Comparison of ENCODE assay signal across 8 cellular contexts in the genomic region with DNA sequence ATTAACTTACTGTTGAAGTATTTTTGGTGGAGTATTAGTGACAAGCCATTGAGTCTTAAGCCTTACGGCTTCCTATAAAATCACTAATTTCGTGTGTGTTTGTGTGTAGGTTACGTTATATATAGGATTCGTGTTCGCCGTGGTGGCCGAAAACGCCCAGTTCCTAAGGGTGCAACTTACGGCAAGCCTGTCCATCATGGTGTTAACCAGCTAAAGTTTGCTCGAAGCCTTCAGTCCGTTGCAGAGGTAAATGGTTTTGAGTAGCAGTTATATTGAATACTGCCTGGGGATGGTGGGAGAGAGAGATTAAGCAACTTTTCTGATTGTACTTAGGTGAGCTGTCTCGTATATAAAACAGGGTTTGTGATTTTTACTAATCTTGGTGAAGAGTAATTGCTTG. TPM values are rescaled to one million over a fixed set of nuclear protein-coding genes. Genes with fewer than 3 reads are reported as not detected.
DNase-seq lines count a peak whose midpoint lies in the region; ATAC-seq, FAIRE-seq and TF ChIP-seq lines count a peak whose summit lies in the region.
"Not testable (repeated sequence)": the region's sequence is repeated elsewhere in the genome, so short reads cannot be mapped to it uniquely, and the experiment has no call there.

No MANE protein-coding gene starts in this region.

- H3K9ac ChIP-seq in Karpas-422 (ENCODE audit: low read length) (peak overlapping the region; percentile 86), fibroblast of lung (ENCODE audit: insufficient read depth, low read length) (peak overlapping the region; percentile 95)

- 25% methylated on average over 12 of the region's 12 CpGs for WGBS in lower leg skin, 2 donors
- 16 to 31% methylated on average over 12 of the region's 12 CpGs for WGBS in pancreas, 2 donors
- WGBS in thyroid gland, 2 donors: 25 to 26% methylated on average over 12 of the region's 12 CpGs

- TF ChIP-seq CTCF in CD8-positive, alpha-beta T cell (IDR thresholded peaks at IDR 0.05); brain (conservative IDR thresholded peaks at IDR 0.05); fibroblast of lung (conservative IDR thresholded peaks at IDR 0.05 in 1 of 2, IDR thresholded peaks at IDR 0.05 in 1 of 2; ENCODE audit: low read depth in 1 of 2, low read length in 2 of 2); lower leg skin (IDR thresholded peaks at IDR 0.05); pancreas (IDR thresholded peaks at IDR 0.05); thyroid gland (IDR thresholded peaks at IDR 0.05): not testable (repeated sequence)

- peaks cover 38% of the 10 kb centered on the region for H3K4me1 ChIP-seq in CD8-positive, alpha-beta T cell (ENCODE audit: insufficient read depth, low read length)
- H3K4me1 ChIP-seq in Karpas-422 (ENCODE audit: low read length): peaks cover 25% of the 10 kb centered on the region
- H3K4me1 ChIP-seq in fibroblast of lung (ENCODE audit: control insufficient read depth, extremely low read depth, insufficient read depth, low read length): not testable (repeated sequence)
- H3K4me1 ChIP-seq in pancreas: peaks cover 0 to 24% (median 6%) of the 10 kb centered on the region in 3 donors
- H3K4me1 ChIP-seq in thyroid gland: peaks cover 27 to 35% of the 10 kb centered on the region in 2 donors

- not testable (repeated sequence) for TF ChIP-seq POLR2A in lower leg skin (IDR thresholded peaks at IDR 0.05); thyroid gland (IDR thresholded peaks at IDR 0.05)

- H3K27me3 ChIP-seq in CD8-positive, alpha-beta T cell (ENCODE audit: insufficient read depth, low read length); Karpas-422 (ENCODE audit: low read length); fibroblast of lung (ENCODE audit: control insufficient read depth, insufficient read depth, low read length); pancreas; thyroid gland: not testable (repeated sequence)

- H3K36me3 ChIP-seq in CD8-positive, alpha-beta T cell (ENCODE audit: insufficient read depth, low read length): peaks cover 20% of the 10 kb centered on the region
- H3K36me3 ChIP-seq in Karpas-422 (ENCODE audit: insufficient read depth, low read length): peaks cover 30% of the 10 kb centered on the region
- H3K36me3 ChIP-seq in fibroblast of lung (ENCODE audit: control insufficient read depth, insufficient read depth, low read length): not testable (repeated sequence)
- peaks cover 0 to 19% (median 5%) of the 10 kb centered on the region in 3 donors for H3K36me3 ChIP-seq in pancreas
- peaks cover 16 to 18% of the 10 kb centered on the region in 2 donors for H3K36me3 ChIP-seq in thyroid gland

- not testable (repeated sequence) for DNase-seq in CD8-positive, alpha-beta T cell; Karpas-422; activated CD4-positive, alpha-beta T cell treated with anti-CD3 and anti-CD28 coated beads for 36 hours; fibroblast of lung (ENCODE audit: low read depth in 2 of 2); lower leg skin (ENCODE audit: low spot score in 2 of 2); pancreas; thyroid gland

- H3K4me3 Mint-ChIP-seq in CD8-positive, alpha-beta T cell: peak overlapping the region; percentile 99
- peak overlapping the region; percentile 99 for H3K4me3 Mint-ChIP-seq in activated CD4-positive, alpha-beta T cell treated with anti-CD3 and anti-CD28 coated beads for 36 hours
- peak overlapping the region; percentile 89 to 100 (median 99) for H3K4me3 Mint-ChIP-seq in brain

- H3K4me3 ChIP-seq in CD8-positive, alpha-beta T cell (ENCODE audit: low read depth, low read length): peak overlapping the region; percentile 89
- H3K4me3 ChIP-seq in Karpas-422 (ENCODE audit: low read length): peak overlapping the region; percentile 86
- peak overlapping the region; percentile 88 to 99 (median 97) for H3K4me3 ChIP-seq in fibroblast of lung (replicated peaks in 1 of 4; ENCODE audit: control extremely low read depth in 1 of 4, insufficient read depth in 1 of 4, low read depth in 3 of 4, low read length in 4 of 4)
- H3K4me3 ChIP-seq in lower leg skin (ENCODE audit: low read depth, poor library complexity, severe bottlenecking): peak overlapping the region; percentile 100
- H3K4me3 ChIP-seq in pancreas: peak overlapping the region; percentile 66 to 90 (median 76)
- H3K4me3 ChIP-seq in thyroid gland (replicated peaks in 1 of 3): peak overlapping the region; percentile 51 to 90 (median 73)

- intact Hi-C loops in CD8-positive, alpha-beta T cell (cut with DNase I, micrococcal nuclease): loop anchor here in 1 of 2 experiments (10.0 kb wide), 2 partner anchors 1746 to 1866 kb away; a partner anchor contains a TSS
- intact Hi-C loops in activated CD4-positive, alpha-beta T cell treated with anti-CD3 and anti-CD28 coated beads for 36 hours (cut with DNase I, micrococcal nuclease): loop anchor here (5.0 to 10.0 kb wide), 3 partner anchors 39 to 1746 kb away; a partner anchor contains a TSS
- intact Hi-C loops in lower leg skin (cut with DNase I; ENCODE audit: low total_unique reads); pancreas (cut with DNase I); thyroid gland (cut with DNase I): not testable (repeated sequence)

- POLR2A ChIA-PET in CD8-positive, alpha-beta T cell (lab: Charles Lee): interaction anchor here (0.8 to 3.0 kb wide), 6 partner anchors 9 to 29 kb away, joined by 3 to 51 read pairs (median 4); no protein-coding TSS in a partner anchor
- POLR2A ChIA-PET in activated CD4-positive, alpha-beta T cell treated with anti-CD3 and anti-CD28 coated beads for 36 hours (lab: Charles Lee): interaction anchor here (1.7 to 2.9 kb wide), 2 partner anchors 28 to 108 kb away, joined by 7 to 25 read pairs; no protein-coding TSS in a partner anchor

- not testable (repeated sequence) for H3K9me3 Mint-ChIP-seq in CD8-positive, alpha-beta T cell; activated CD4-positive, alpha-beta T cell treated with anti-CD3 and anti-CD28 coated beads for 36 hours (ENCODE audit: low read depth); brain

- H4K20me1 ChIP-seq in Karpas-422 (ENCODE audit: insufficient read depth, low read depth, low read length): peaks cover 30% of the 10 kb centered on the region
- H4K20me1 ChIP-seq in fibroblast of lung (ENCODE audit: control insufficient read depth, extremely low read depth, insufficient read depth, low read length): not testable (repeated sequence)

- H3K9me3 ChIP-seq in CD8-positive, alpha-beta T cell (ENCODE audit: low read length); Karpas-422 (ENCODE audit: low read length); fibroblast of lung (ENCODE audit: control insufficient read depth, insufficient read depth, low read depth, low read length); pancreas; thyroid gland: not testable (repeated sequence)

- ATAC-seq in CD8-positive, alpha-beta T cell; activated CD4-positive, alpha-beta T cell treated with anti-CD3 and anti-CD28 coated beads for 36 hours; pancreas: not testable (repeated sequence)

- H2AFZ ChIP-seq in Karpas-422 (ENCODE audit: low read length); fibroblast of lung (ENCODE audit: low read length): not testable (repeated sequence)

- H3K4me2 ChIP-seq in Karpas-422 (ENCODE audit: low read depth, low read length, poor library complexity, severe bottlenecking) (peak overlapping the region; percentile 87), fibroblast of lung (ENCODE audit: extremely low read depth, insufficient read depth, low read length) (peak overlapping the region; percentile 95)

- H3K79me2 ChIP-seq in Karpas-422 (ENCODE audit: low read length) (peaks cover 17% of the 10 kb centered on the region), fibroblast of lung (ENCODE audit: control insufficient read depth, insufficient read depth, low read length) (peaks cover 23% of the 10 kb centered on the region)

- not testable (repeated sequence) for H3K27me3 Mint-ChIP-seq in CD8-positive, alpha-beta T cell (ENCODE audit: low read depth); activated CD4-positive, alpha-beta T cell treated with anti-CD3 and anti-CD28 coated beads for 36 hours
- peaks cover 18% of the 10 kb centered on the region for H3K27me3 Mint-ChIP-seq in brain

- H3K9me2 ChIP-seq in Karpas-422 (replicated peaks; ENCODE audit: insufficient read depth, low read length): not testable (repeated sequence)

- peaks cover 62% of the 10 kb centered on the region for H3K36me3 Mint-ChIP-seq in CD8-positive, alpha-beta T cell
- H3K36me3 Mint-ChIP-seq in activated CD4-positive, alpha-beta T cell treated with anti-CD3 and anti-CD28 coated beads for 36 hours (ENCODE audit: low read depth): peaks cover 54% of the 10 kb centered on the region
- peaks cover 62% of the 10 kb centered on the region for H3K36me3 Mint-ChIP-seq in brain

- H3K27ac Mint-ChIP-seq in CD8-positive, alpha-beta T cell: peak overlapping the region; percentile 97
- peak overlapping the region; percentile 99 for H3K27ac Mint-ChIP-seq in activated CD4-positive, alpha-beta T cell treated with anti-CD3 and anti-CD28 coated beads for 36 hours
- peak overlapping the region; percentile 85 to 99 (median 98) for H3K27ac Mint-ChIP-seq in brain

- not testable (repeated sequence) for FAIRE-seq in pancreas (lab: Jason Lieb, UNC)

- CTCF ChIA-PET in CD8-positive, alpha-beta T cell (lab: Charles Lee): interaction anchor here (1.6 to 1.8 kb wide), 2 partner anchors 26 to 28 kb away, joined by 3 to 5 read pairs; no protein-coding TSS in a partner anchor
- CTCF ChIA-PET in activated CD4-positive, alpha-beta T cell treated with anti-CD3 and anti-CD28 coated beads for 36 hours (lab: Charles Lee): interaction anchor here (1.3 to 5.3 kb wide), 2 partner anchors 26 to 28 kb away, joined by 4 to 26 read pairs; no protein-coding TSS in a partner anchor

- peak overlapping the region; percentile 88 for H3K27ac ChIP-seq in CD8-positive, alpha-beta T cell (ENCODE audit: low read depth, low read length)
- peak overlapping the region; percentile 76; the same call in 1 of the 2 replicates for H3K27ac ChIP-seq in Karpas-422 (ENCODE audit: low read length)
- peak overlapping the region; percentile 95 for H3K27ac ChIP-seq in fibroblast of lung (ENCODE audit: insufficient read depth, low read length)
- peak overlapping the region in 2 of 4 donors; percentile 89 to 91 for H3K27ac ChIP-seq in pancreas
- peak overlapping the region; percentile 94 to 98 (median 96) for H3K27ac ChIP-seq in thyroid gland

- H3K4me1 Mint-ChIP-seq in CD8-positive, alpha-beta T cell (ENCODE audit: low read depth): peaks cover 55% of the 10 kb centered on the region
- peaks cover 43% of the 10 kb centered on the region for H3K4me1 Mint-ChIP-seq in activated CD4-positive, alpha-beta T cell treated with anti-CD3 and anti-CD28 coated beads for 36 hours
- H3K4me1 Mint-ChIP-seq in brain: peaks cover 59% of the 10 kb centered on the region

RNA-seq across cellular contexts. Expression of a gene that starts 1.4 kb away (rescaled TPM):
- total RNA-seq in CD8-positive, alpha-beta T cell: 1,000 to 10,000 TPM; 2,460 to 2,470 TPM
- total RNA-seq in Karpas-422 (2014; rRNA removed; shearing (Covaris generic); ENCODE audit: low replicate concordance): 2,950 and 2,991 TPM in 2 replicates
- 1,000 to 10,000 TPM; 2,605 to 3,065 TPM for total RNA-seq in activated CD4-positive, alpha-beta T cell treated with anti-CD3 and anti-CD28 coated beads for 36 hours
- 2,473 TPM for polyA plus RNA-seq in brain (ENCODE audit: insufficient read depth, low read depth, low replicate concordance)
- 1,860 and 3,172 TPM in 2 replicates for total RNA-seq in fibroblast of lung
- polyA plus RNA-seq in fibroblast of lung: 3,646 and 3,720 TPM in 2 replicates
- polyA plus RNA-seq in fibroblast of lung (2012): 2,674 and 3,021 TPM in 2 replicates
- 893 and 1,136 TPM in 2 replicates for polyA minus RNA-seq in fibroblast of lung (ENCODE audit: low replicate concordance)
- total RNA-seq in lower leg skin: 1,000 to 10,000 TPM; 2,087 to 2,833 (median 2,394) TPM
- total RNA-seq in pancreas: 1,000 to 10,000 TPM in 4 of 6 donors, 100 to 1,000 TPM in 2; 676 to 1,455 (median 1,267) TPM
- polyA plus RNA-seq in pancreas: 1,000 to 10,000 TPM; 1,720 to 1,897 TPM
- 1,000 to 10,000 TPM; 1,700 to 2,512 (median 2,310) TPM for total RNA-seq in thyroid gland

RNA-seq across cellular contexts. Expression of a gene that starts 1.5 kb away (rescaled TPM):
- total RNA-seq in CD8-positive, alpha-beta T cell: 1 to 10 TPM; 4.5 to 6.2 TPM
- 0.97 and 3.5 TPM in 2 replicates for total RNA-seq in Karpas-422 (2014; rRNA removed; shearing (Covaris generic); ENCODE audit: low replicate concordance)
- total RNA-seq in activated CD4-positive, alpha-beta T cell treated with anti-CD3 and anti-CD28 coated beads for 36 hours: 1 to 10 TPM; 2.8 to 3.5 TPM
- 9.2 TPM for polyA plus RNA-seq in brain (ENCODE audit: insufficient read depth, low read depth, low replicate concordance)
- total RNA-seq in fibroblast of lung: 17.8 and 18.2 TPM in 2 replicates
- 13.6 and 15.8 TPM in 2 replicates for polyA plus RNA-seq in fibroblast of lung
- 9.4 and 9.9 TPM in 2 replicates for polyA plus RNA-seq in fibroblast of lung (2012)
- polyA minus RNA-seq in fibroblast of lung (ENCODE audit: low replicate concordance): 3.6 TPM in 1 of 2 replicates, not detected in the other
- 10 to 100 TPM in 2 of 4 donors, 1 to 10 TPM in 2; 6.6 to 10.5 (median 9.0) TPM for total RNA-seq in lower leg skin
- 1 to 10 TPM; 3.0 to 4.9 (median 3.8) TPM for total RNA-seq in pancreas
- polyA plus RNA-seq in pancreas: 1 to 10 TPM; 2.7 to 5.9 TPM
- total RNA-seq in thyroid gland: 10 to 100 TPM; 17.5 to 22.2 (median 19.7) TPM

RNA-seq across cellular contexts. Expression of a gene that starts 26.8 kb away (rescaled TPM):
- 100 to 1,000 TPM; 126 to 129 TPM for total RNA-seq in CD8-positive, alpha-beta T cell
- total RNA-seq in Karpas-422 (2014; rRNA removed; shearing (Covaris generic); ENCODE audit: low replicate concordance): 8.3 and 12.8 TPM in 2 replicates
- 1 to 10 TPM; 2.4 to 2.7 TPM for total RNA-seq in activated CD4-positive, alpha-beta T cell treated with anti-CD3 and anti-CD28 coated beads for 36 hours
- polyA plus RNA-seq in brain (ENCODE audit: insufficient read depth, low read depth, low replicate concordance): 14.3 TPM
- 55.7 and 85.2 TPM in 2 replicates for total RNA-seq in fibroblast of lung
- polyA plus RNA-seq in fibroblast of lung: 27.7 and 41.5 TPM in 2 replicates
- polyA plus RNA-seq in fibroblast of lung (2012): 20.1 and 28.0 TPM in 2 replicates
- 7.0 and 9.1 TPM in 2 replicates for polyA minus RNA-seq in fibroblast of lung (ENCODE audit: low replicate concordance)
- total RNA-seq in lower leg skin: 10 to 100 TPM; 35.4 to 52.1 (median 42.1) TPM
- 10 to 100 TPM; 12.9 to 26.2 (median 16.2) TPM for total RNA-seq in pancreas
- 10 to 100 TPM in 1 of 2 donors, 1 to 10 TPM in 1; 4.9 to 12.0 TPM for polyA plus RNA-seq in pancreas
- 100 to 1,000 TPM in 1 of 4 donors, 10 to 100 TPM in 3; 44.2 to 108 (median 68.1) TPM for total RNA-seq in thyroid gland
